ENCODE assay signal across 33 cellular contexts in genomic region chr9:68920921-68921320, GRCh38.
"Had no signal": no experiment of that assay in that cellular context is flagged by ENCODE, and none has a peak within 500 bp of the region (broad histone marks: within the 10 kb centered on the region; RNA-seq: fewer than 3 reads in every experiment).

No MANE protein-coding gene starts in this region.

- H3K9me3 ChIP-seq: esophagus squamous epithelium, gastroesophageal sphincter, heart right ventricle had no signal

- H3K4me3 ChIP-seq: coronary artery, esophagus squamous epithelium, gastroesophageal sphincter, heart right ventricle, hepatocyte had no signal

- H3K36me3 ChIP-seq: brain microvascular endothelial cell, esophagus squamous epithelium, gastroesophageal sphincter, WERI-Rb-1 had no signal

- FAIRE-seq: astrocyte, bronchial epithelial cell, endometrium, endothelial cell of umbilical vein had no signal

- H3K4me3 Mint-ChIP-seq: activated B cell treated with CpG ODN at 0.5 μM for 24 hours; activated CD4-positive, alpha-beta memory T cell treated with anti-CD3 and anti-CD28 coated beads, Interleukin-2, amount 10 ng/mL, durations not matched to agents 7 days and 5 days; activated naive CD8-positive, alpha-beta T cell; activated T-cell treated with anti-CD3 and anti-CD28 coated beads, Interleukin-2, amount 50 U/mL, for 4 hours; central memory CD8-positive, alpha-beta T cell; T-cell; T-helper 1 cell treated with Interleukin-12 subunit alpha and Interleukin-12 subunit beta and Interleukin-4 antibody, amounts not matched to agents 30 μg/mL and 1 μg/mL, for 36 hours had no signal

- H3K4me1 ChIP-seq: esophagus squamous epithelium, gastroesophageal sphincter had no signal

- H3K9me3 Mint-ChIP-seq: activated B cell treated with CpG ODN at 0.5 μM for 24 hours; activated CD4-positive, alpha-beta memory T cell treated with anti-CD3 and anti-CD28 coated beads, Interleukin-2, amount 10 ng/mL, durations not matched to agents 7 days and 5 days; activated T-cell treated with anti-CD3 and anti-CD28 coated beads, Interleukin-2, amount 50 U/mL, for 4 hours; central memory CD8-positive, alpha-beta T cell; T-cell; T-helper 1 cell treated with Interleukin-12 subunit alpha and Interleukin-12 subunit beta and Interleukin-4 antibody, amounts not matched to agents 30 μg/mL and 1 μg/mL, for 36 hours had no signal

- H3K27ac Mint-ChIP-seq: activated B cell treated with CpG ODN at 0.5 μM for 24 hours; activated naive CD8-positive, alpha-beta T cell; T-cell; T-helper 1 cell treated with Interleukin-12 subunit alpha and Interleukin-12 subunit beta and Interleukin-4 antibody, amounts not matched to agents 30 μg/mL and 1 μg/mL, for 36 hours had no signal

- H3K4me1 Mint-ChIP-seq: central memory CD8-positive, alpha-beta T cell had no signal

- H3K27me3 Mint-ChIP-seq: activated B cell treated with CpG ODN at 0.5 μM for 24 hours; activated CD4-positive, alpha-beta memory T cell treated with anti-CD3 and anti-CD28 coated beads, Interleukin-2, amount 10 ng/mL, durations not matched to agents 7 days and 5 days; activated naive CD8-positive, alpha-beta T cell; central memory CD8-positive, alpha-beta T cell; T-cell had no signal

- H3K27me3 ChIP-seq: brain microvascular endothelial cell, esophagus squamous epithelium, gastroesophageal sphincter, heart right ventricle, hepatocyte had no signal

- DNase-seq: activated B cell treated with CpG ODN at 0.5 μM for 24 hours; activated CD4-positive, alpha-beta memory T cell treated with anti-CD3 and anti-CD28 coated beads, Interleukin-2, amount 10 ng/mL, durations not matched to agents 7 days and 5 days; activated CD4-positive, alpha-beta T cell treated with anti-CD3 and anti-CD28 coated beads for 48 hours; activated CD4-positive, alpha-beta T cell treated with anti-CD3 and anti-CD28 coated beads, Interleukin-2, amount 50 U/mL, for 4 hours; activated CD8-positive, alpha-beta memory T cell treated with anti-CD3 and anti-CD28 coated beads, Interleukin-2, amount 50 U/mL, for 48 hours; activated effector memory CD4-positive, alpha-beta T cell treated with Interleukin-2 at 50 U/mL for 16 hours; activated gamma-delta T cell treated with Interleukin-2 at 50 U/mL for 16 hours; activated naive CD4-positive, alpha-beta T cell treated with anti-CD3 and anti-CD28 coated beads, Interleukin-2, amount 50 U/mL, for 16 hours; activated naive CD4-positive, alpha-beta T cell treated with Interleukin-2 at 50 U/mL for 16 hours; activated T-cell treated with anti-CD3 and anti-CD28 coated beads for 4 hours; activated T-cell treated with anti-CD3 and anti-CD28 coated beads, Interleukin-2, amount 50 U/mL, for 4 hours; amniotic stem cell; anterior cingulate cortex; brain microvascular endothelial cell; effector CD8-positive, alpha-beta T cell; esophagus squamous epithelium; foreskin melanocyte; heart right ventricle; T-cell; T1000; WERI-Rb-1 had no signal

- H3K27ac ChIP-seq: brain microvascular endothelial cell, coronary artery, epithelial cell of prostate, esophagus squamous epithelium, gastroesophageal sphincter, heart right ventricle, hepatocyte, WERI-Rb-1 had no signal

- H3K36me3 Mint-ChIP-seq: activated naive CD8-positive, alpha-beta T cell; T-cell had no signal

- ATAC-seq: activated CD4-positive, CD25-positive, alpha-beta regulatory T cell treated with anti-CD3 and anti-CD28 coated beads, Interleukin-2, amount 50 U/mL, for 24 hours; activated T-cell treated with anti-CD3 and anti-CD28 coated beads, Interleukin-2, amount 50 U/mL, for 4 hours; gastroesophageal sphincter; heart right ventricle; T-cell had no signal
